10 cellular contexts compared by ENCODE assay signal in the genomic region with DNA sequence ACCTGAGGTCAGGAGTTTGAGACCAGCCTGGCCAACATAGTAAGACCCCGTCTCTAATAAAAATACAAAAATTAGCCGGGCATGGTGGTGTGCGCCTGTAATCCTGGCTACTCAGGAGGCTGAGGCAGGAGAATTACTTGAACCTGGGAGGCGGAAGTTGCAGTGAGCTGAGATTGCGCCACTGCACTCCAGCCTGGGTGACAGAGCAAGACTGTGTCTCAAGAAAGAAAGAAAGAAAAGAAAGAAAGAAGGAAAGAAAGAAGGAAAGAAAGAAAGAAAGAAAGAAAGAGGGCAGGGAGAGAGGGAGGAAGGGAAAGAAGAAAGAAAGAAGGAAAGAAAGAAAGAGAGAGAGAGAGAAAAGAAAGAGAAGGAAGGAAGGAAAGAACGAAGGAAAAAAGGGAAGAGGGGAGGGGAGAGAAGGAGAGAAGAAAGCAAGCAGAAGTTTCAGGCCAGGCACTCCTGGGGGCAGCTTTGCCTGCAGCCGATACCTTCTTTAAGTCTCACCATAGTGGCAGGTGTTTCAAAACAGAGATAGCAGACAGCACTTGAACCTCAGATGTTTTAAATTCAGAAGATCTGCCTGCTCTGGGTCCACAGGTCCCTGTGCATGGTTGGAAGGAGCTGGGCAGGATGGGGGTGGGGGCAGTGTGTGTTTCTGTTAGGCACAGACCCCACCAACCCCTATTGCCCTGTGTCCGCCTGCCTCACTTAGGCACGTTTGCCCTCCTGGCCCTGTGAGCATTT. TPM values are rescaled to one million over a fixed set of nuclear protein-coding genes. Genes with fewer than 3 reads are reported as not detected.
"Had no signal": no experiment of that assay in that cellular context is flagged by ENCODE, and none has a peak within 500 bp of the region (broad histone marks: within the 10 kb centered on the region; RNA-seq: fewer than 3 reads in every experiment).

No MANE protein-coding gene starts in this region.

RNA-seq across cellular contexts. Expression of a gene that starts 6.6 kb away (rescaled TPM):
- total RNA-seq: activated CD4-positive, alpha-beta memory T cell treated with anti-CD3 and anti-CD28 coated beads for 36 hours; activated CD4-positive, alpha-beta T cell treated with anti-CD3 and anti-CD28 coated beads, Interleukin-2, amount 10 ng/mL, durations not matched to agents 7 days and 5 days; activated naive CD4-positive, alpha-beta T cell treated with anti-CD3 and anti-CD28 coated beads, Interleukin-2, amount 50 U/mL, for 72 hours; activated T-cell treated with anti-CD3 and anti-CD28 coated beads, Interleukin-2, amount 50 U/mL, for 4 hours; ascending aorta; body of pancreas; LHCN-M2; M059J; SK-MEL-5; T-helper 17 cell had no signal
